ENCODE assay signal across 10 cellular contexts in genomic region chr3:101950985-101951733, GRCh38.
DNase-seq lines count a peak whose midpoint lies in the region; ATAC-seq and TF ChIP-seq lines count a peak whose summit lies in the region.
"Had no signal": no experiment of that assay in that cellular context is flagged by ENCODE, and none has a peak within 500 bp of the region (broad histone marks: within the 10 kb centered on the region; RNA-seq: fewer than 3 reads in every experiment).

No MANE protein-coding gene starts in this region.

- H3K36me3 Mint-ChIP-seq in GM23338 (ENCODE audit: low read depth): no peaks in the 10 kb centered on the region

- H3K9me3 Mint-ChIP-seq in GM23338: no peaks in the 10 kb centered on the region
- H3K9me3 Mint-ChIP-seq: activated CD4-positive, alpha-beta memory T cell treated with anti-CD3 and anti-CD28 coated beads for 36 hours had no signal

- H3K4me1 ChIP-seq in breast epithelium (no peaks in the 10 kb centered on the region), skeletal muscle satellite cell (ENCODE audit: control insufficient read depth, insufficient read depth, low read length) (peaks cover 14% of the 10 kb centered on the region), GM23338 (ENCODE audit: insufficient read depth) (no peaks in the 10 kb centered on the region)

- H3K4me2 ChIP-seq in skeletal muscle satellite cell (ENCODE audit: low read length) (no peak overlapping the region), GM23338 (no peak overlapping the region)

- no peaks in the 10 kb centered on the region for H3K36me3 ChIP-seq in breast epithelium
- H3K36me3 ChIP-seq in skeletal muscle satellite cell (ENCODE audit: insufficient read depth, low read length): no peaks in the 10 kb centered on the region
- no peaks in the 10 kb centered on the region for H3K36me3 ChIP-seq in GM23338 (ENCODE audit: insufficient read depth)

- peaks cover 1% of the 10 kb centered on the region for H3K27me3 Mint-ChIP-seq in GM23338 (ENCODE audit: insufficient read depth, low read depth, poor library complexity)
- H3K27me3 Mint-ChIP-seq: activated CD4-positive, alpha-beta memory T cell treated with anti-CD3 and anti-CD28 coated beads for 36 hours had no signal

- H4K20me1 ChIP-seq in GM23338 (replicated peaks; ENCODE audit: insufficient read depth): no peaks in the 10 kb centered on the region

- H3K4me3 ChIP-seq in breast epithelium: no peak overlapping the region
- no peak overlapping the region for H3K4me3 ChIP-seq in skeletal muscle satellite cell (ENCODE audit: low read length)
- H3K4me3 ChIP-seq in GM23338: no peak overlapping the region

- H3K27ac ChIP-seq in breast epithelium (peak overlapping the region; percentile 77 to 84), GM23338 (ENCODE audit: low read depth) (no peak overlapping the region)

- no peak for TF ChIP-seq POLR2A in breast epithelium (IDR thresholded peaks at IDR 0.05)

- H3K4me1 Mint-ChIP-seq in GM23338: no peaks in the 10 kb centered on the region

- ATAC-seq in GM19043 (IDR thresholded peaks at IDR 0.05; ENCODE audit: low read depth, unreplicated experiment): peak; percentile 22
- ATAC-seq in HG03108 (IDR thresholded peaks at IDR 0.05; ENCODE audit: unreplicated experiment): peak; percentile 17
- no peak for ATAC-seq in GM19035 (IDR thresholded peaks at IDR 0.05; ENCODE audit: unreplicated experiment)
- no peak for ATAC-seq in GM23338

- no peaks in the 10 kb centered on the region for H3K79me2 ChIP-seq in GM23338 (replicated peaks; ENCODE audit: insufficient read depth)

- H3K27ac Mint-ChIP-seq in GM23338: no peak overlapping the region

- H3K9me3 ChIP-seq in breast epithelium (no peaks in the 10 kb centered on the region), skeletal muscle satellite cell (replicated peaks; ENCODE audit: low read length) (no peaks in the 10 kb centered on the region)

- DNase-seq in breast epithelium (ENCODE audit: low spot score in 2 of 2): no peak
- no peak for DNase-seq in cortex of kidney (lab: John Stamatoyannopoulos, UW)
- DNase-seq in GM23338 (ENCODE audit: low spot score): no peak
- DNase-seq: mesendoderm, RPMI8226 had no signal

- no peak overlapping the region for H3K4me3 Mint-ChIP-seq in GM23338
- H3K4me3 Mint-ChIP-seq: activated CD4-positive, alpha-beta memory T cell treated with anti-CD3 and anti-CD28 coated beads for 36 hours had no signal

- 0 out of 2 replicates have a peak, but pooled peaks cover 4% of the 10 kb centered on the region for H3K9me2 ChIP-seq in GM23338 (ENCODE audit: insufficient read depth)

- peak overlapping the region; percentile 5 for H3K9ac ChIP-seq in skeletal muscle satellite cell (ENCODE audit: low read depth, low read length)

- H3F3A ChIP-seq in GM23338 (replicated peaks; ENCODE audit: low read depth): no peaks in the 10 kb centered on the region

- intact Hi-C loops in breast epithelium (cut with DNase I; ENCODE audit: low total_unique reads): no loop called here

- no peak overlapping the region for H2AFZ ChIP-seq in GM23338

- H3K27me3 ChIP-seq in breast epithelium (no peaks in the 10 kb centered on the region), skeletal muscle satellite cell (ENCODE audit: control insufficient read depth, insufficient read depth, low read length) (no peaks in the 10 kb centered on the region), GM23338 (ENCODE audit: insufficient read depth) (no peaks in the 10 kb centered on the region)

- TF ChIP-seq CTCF in breast epithelium (IDR thresholded peaks at IDR 0.05): no peak
- no peak for TF ChIP-seq CTCF in GM23338 (conservative IDR thresholded peaks at IDR 0.05; ENCODE audit: low read depth in 2 of 2)

TF ChIP-seq in GM23338, 12 proteins besides CTCF, POLR2A, EP300 and RAD21 (continues in another document):
- no peak for TF ChIP-seq EZH2 (IDR thresholded peaks at IDR 0.05; ENCODE audit: low read depth, unreplicated experiment)
- no peak for TF ChIP-seq ZNF114 (CRISPR knock-in tag; IDR thresholded peaks at IDR 0.05)
- no peak for TF ChIP-seq JUNB (IDR thresholded peaks at IDR 0.05; ENCODE audit: unreplicated experiment)
- TF ChIP-seq NANOG (IDR thresholded peaks at IDR 0.05; ENCODE audit: borderline replicate concordance): no peak
- no peak for TF ChIP-seq ZNF462 (CRISPR knock-in tag; IDR thresholded peaks at IDR 0.05)
- TF ChIP-seq EZH2phosphoT487 (IDR thresholded peaks at IDR 0.05; ENCODE audit: unreplicated experiment): no peak
- no peak for TF ChIP-seq ETS1 (IDR thresholded peaks at IDR 0.05)

Comparison
In these comparisons a context has a peak if more than half of its experiments do, and no peak if none do; other contexts are left out.
1. ATAC-seq: peak in GM19043 (single experiment) and HG03108 (single experiment); none in GM19035 (single experiment) and GM23338 (single experiment).